ENCODE assay signal across 16 cellular contexts in the genomic region with DNA sequence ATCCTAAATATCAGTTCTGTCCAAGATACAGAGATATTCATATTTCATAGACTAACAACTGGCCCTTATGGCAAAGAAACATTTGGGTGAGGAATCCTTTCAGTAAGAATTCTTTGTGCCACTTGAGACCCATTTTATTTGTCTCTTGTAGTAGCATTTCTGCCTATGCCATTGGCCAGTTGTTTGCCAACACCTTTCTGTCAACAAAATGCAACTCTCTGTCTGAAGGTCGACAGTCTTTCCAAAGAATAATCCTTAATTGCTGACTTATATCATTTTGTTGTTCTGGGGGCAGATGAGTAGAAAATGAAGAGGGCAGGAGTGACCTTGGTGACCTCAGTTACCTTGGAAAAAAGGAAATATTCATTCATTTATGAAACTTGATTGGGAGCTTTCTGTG.
"Had no signal": no experiment of that assay in that cellular context is flagged by ENCODE, and none has a peak within 500 bp of the region (broad histone marks: within the 10 kb centered on the region; RNA-seq: fewer than 3 reads in every experiment).

No MANE protein-coding gene starts in this region.

- H3K27me3 ChIP-seq: body of pancreas, pancreas had no signal

- H3K9me3 ChIP-seq: body of pancreas, mucosa of descending colon, pancreas had no signal

- H3K4me3 ChIP-seq: body of pancreas, mucosa of descending colon, pancreas had no signal

- FAIRE-seq: colon, frontal cortex, pancreas had no signal

- DNase-seq: activated CD4-positive, alpha-beta T cell treated with anti-CD3 and anti-CD28 coated beads, Interleukin-2, amount 50 U/mL, for 48 hours; activated naive CD4-positive, alpha-beta T cell treated with anti-CD3 and anti-CD28 coated beads, Interleukin-2, amount 50 U/mL, for 16 hours; activated T-cell treated with anti-CD3 and anti-CD28 coated beads, Interleukin-2, amount 50 U/mL, for 24 hours; caudate nucleus; mucosa of descending colon; naive thymus-derived CD8-positive, alpha-beta T cell; pancreas; T-helper 1 cell; T1000 had no signal

- H3K4me1 ChIP-seq: body of pancreas, pancreas had no signal

- H3K27ac ChIP-seq: pancreas, VCaP had no signal

- ATAC-seq: left colon; naive thymus-derived CD8-positive, alpha-beta T cell; SK-N-SH treated with all-trans-retinoic acid at 6 μM for 48 hours; stimulated activated effector memory CD8-positive, alpha-beta T cell treated with anti-CD3 and anti-CD28 coated beads, Interleukin-12 subunit alpha, Interleukin-12 subunit beta, amount 100 ng/mL, for 72 hours had no signal
